ENCODE assay signal across 23 cellular contexts in the genomic region with DNA sequence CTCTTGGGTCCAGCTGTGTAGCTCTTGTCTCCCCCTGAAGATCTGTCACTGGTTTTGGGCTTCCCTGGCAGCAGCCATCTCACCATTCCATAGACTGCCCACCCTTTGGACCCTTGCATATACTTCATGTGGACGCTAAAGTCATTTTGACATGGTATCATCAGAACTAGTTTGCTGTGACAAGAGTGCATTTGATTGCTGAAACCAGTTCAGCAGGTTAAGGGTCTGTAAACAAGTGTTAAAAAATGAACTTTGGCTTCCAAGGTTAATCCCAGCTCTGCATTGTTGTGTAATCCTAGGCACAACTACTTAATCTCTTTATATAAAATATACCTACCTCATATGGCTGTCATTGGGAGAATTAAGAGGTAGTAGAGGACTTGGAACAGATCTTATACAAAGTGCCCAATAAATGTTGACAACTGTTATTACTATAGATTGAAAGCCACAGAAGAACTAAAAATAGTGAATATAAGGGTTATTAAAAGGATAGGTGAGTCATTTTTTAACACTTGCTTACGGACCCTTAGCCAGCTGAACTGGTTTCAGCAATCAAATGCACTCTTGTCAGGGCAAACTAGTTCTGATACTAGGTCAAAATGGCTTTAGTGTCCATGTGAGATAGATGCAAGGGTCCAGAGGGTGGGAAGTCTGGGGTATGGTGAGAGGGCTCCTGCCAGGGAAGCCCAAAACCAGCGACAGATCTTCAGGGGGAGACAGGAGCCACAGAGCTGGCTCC. TPM values are rescaled to one million over a fixed set of nuclear protein-coding genes. Genes with fewer than 3 reads are reported as not detected.
DNase-seq lines count a peak whose midpoint lies in the region; ATAC-seq, FAIRE-seq and TF ChIP-seq lines count a peak whose summit lies in the region.
"Had no signal": no experiment of that assay in that cellular context is flagged by ENCODE, and none has a peak within 500 bp of the region (broad histone marks: within the 10 kb centered on the region; RNA-seq: fewer than 3 reads in every experiment).

No MANE protein-coding gene starts in this region.

- H3K36me3 Mint-ChIP-seq in central memory CD8-positive, alpha-beta T cell (ENCODE audit: insufficient read depth), result peaks cover 18% of the 10 kb centered on the region
- H3K36me3 Mint-ChIP-seq: activated naive CD8-positive, alpha-beta T cell had no signal

- no peak overlapping the region for H3K4me3 ChIP-seq in pancreas
- H3K4me3 ChIP-seq: cardiac muscle cell, tibial nerve had no signal

- no peaks in the 10 kb centered on the region for H3K4me1 Mint-ChIP-seq in central memory CD8-positive, alpha-beta T cell
- H3K4me1 Mint-ChIP-seq: neural crest cell; stimulated activated effector memory CD8-positive, alpha-beta T cell treated with anti-CD3 and anti-CD28 coated beads, Interleukin-12 subunit alpha, Interleukin-12 subunit beta, amount 100 ng/mL, for 72 hours had no signal

- peaks cover 0 to 13% (median 0%) of the 10 kb centered on the region in 3 donors for H3K36me3 ChIP-seq in pancreas

- no peaks in the 10 kb centered on the region for H3K27me3 Mint-ChIP-seq in central memory CD8-positive, alpha-beta T cell
- H3K27me3 Mint-ChIP-seq: activated naive CD8-positive, alpha-beta T cell had no signal

- DNase-seq in HT-29 (ENCODE audit: low spot score) (peak; percentile 69), pancreas (no peak), NCI-H510A treated with DMSO at 0.1 percent for 48 hours (lab: John Stamatoyannopoulos, UW) (no peak), anterior cingulate cortex (lab: John Stamatoyannopoulos, UW) (no peak), NOMO-1 (lab: John Stamatoyannopoulos, UW; ENCODE audit: unreplicated experiment in 2 of 2) (no peak)
- DNase-seq in central memory CD8-positive, alpha-beta T cell (ENCODE audit: low spot score in 2 of 2), result no peak
- DNase-seq: activated CD4-positive, CD25-positive, alpha-beta regulatory T cell; activated T-cell treated with anti-CD3 and anti-CD28 coated beads, Interleukin-2, amount 50 U/mL, for 48 hours; EL; HCEC 1CT; NCI-H1092 treated with DMSO at 0.1 percent for 48 hours; NCI-H2107; NCI-H524 treated with DMSO at 0.1 percent for 48 hours; SHP77 treated with DMSO at 0.1 percent for 48 hours had no signal

- intact Hi-C loops in pancreas (cut with DNase I), result loop anchor here in 1 of 3 donors (10.0 kb wide), 1 partner anchor 352 kb away; the partner anchor contains the start of genes DDIAS and PRCP

- H3K9me3 Mint-ChIP-seq in central memory CD8-positive, alpha-beta T cell, result no peaks in the 10 kb centered on the region
- H3K9me3 Mint-ChIP-seq: neural crest cell; stimulated activated effector memory CD8-positive, alpha-beta T cell treated with anti-CD3 and anti-CD28 coated beads, Interleukin-12 subunit alpha, Interleukin-12 subunit beta, amount 100 ng/mL, for 72 hours; T-helper 1 cell treated with Interleukin-12 subunit alpha and Interleukin-12 subunit beta and Interleukin-4 antibody, amounts not matched to agents 30 μg/mL and 1 μg/mL, for 36 hours had no signal

- no peak overlapping the region for H3K4me3 Mint-ChIP-seq in central memory CD8-positive, alpha-beta T cell
- H3K4me3 Mint-ChIP-seq: activated naive CD8-positive, alpha-beta T cell; neural crest cell; stimulated activated effector memory CD8-positive, alpha-beta T cell treated with anti-CD3 and anti-CD28 coated beads, Interleukin-12 subunit alpha, Interleukin-12 subunit beta, amount 100 ng/mL, for 72 hours; T-helper 1 cell treated with Interleukin-12 subunit alpha and Interleukin-12 subunit beta and Interleukin-4 antibody, amounts not matched to agents 30 μg/mL and 1 μg/mL, for 36 hours had no signal

- 38 to 44% methylated on average over 3 of the region's 3 CpGs for WGBS in pancreas, 2 donors

- TF ChIP-seq CTCF in C4-2B (conservative IDR thresholded peaks at IDR 0.05) (no peak), pancreas (IDR thresholded peaks at IDR 0.05) (no peak)

- H3K27ac ChIP-seq in C4-2B (0 out of 2 replicates have a peak overlapping the region, but pooled peaks have one; percentile 28), pancreas (no peak overlapping the region)
- H3K27ac ChIP-seq: cardiac muscle cell, KMS-11 had no signal

- no peaks in the 10 kb centered on the region for H3K27me3 ChIP-seq in pancreas
- H3K27me3 ChIP-seq: cardiac muscle cell, tibial nerve had no signal

- H3K27ac Mint-ChIP-seq in central memory CD8-positive, alpha-beta T cell (ENCODE audit: low read depth), result peak overlapping the region; percentile 3
- H3K27ac Mint-ChIP-seq: activated naive CD8-positive, alpha-beta T cell; stimulated activated effector memory CD8-positive, alpha-beta T cell treated with anti-CD3 and anti-CD28 coated beads, Interleukin-12 subunit alpha, Interleukin-12 subunit beta, amount 100 ng/mL, for 72 hours; T-helper 1 cell treated with Interleukin-12 subunit alpha and Interleukin-12 subunit beta and Interleukin-4 antibody, amounts not matched to agents 30 μg/mL and 1 μg/mL, for 36 hours had no signal

- H3K9me3 ChIP-seq in pancreas, result no peaks in the 10 kb centered on the region
- H3K9me3 ChIP-seq: tibial nerve had no signal

- FAIRE-seq in pancreas (lab: Jason Lieb, UNC), result no peak

- ATAC-seq in central memory CD8-positive, alpha-beta T cell (replicated peaks; ENCODE audit: extremely low read depth, poor library complexity, severe bottlenecking), result no peak
- ATAC-seq in pancreas, result peak in 3 of 4 donors; percentile 13 to 58 (median 17)
- no peak for ATAC-seq in HG03039 (IDR thresholded peaks at IDR 0.05; ENCODE audit: unreplicated experiment)
- ATAC-seq: stimulated activated effector memory CD8-positive, alpha-beta T cell treated with anti-CD3 and anti-CD28 coated beads, Interleukin-12 subunit alpha, Interleukin-12 subunit beta, amount 100 ng/mL, for 72 hours had no signal

- no peaks in the 10 kb centered on the region for H3K4me1 ChIP-seq in pancreas

RNA-seq across cellular contexts. Expression of gene CCDC90B, which starts 29.4 kb away (rescaled TPM):
- total RNA-seq in HT-29 (2014; rRNA removed; shearing (Covaris generic)), result 26.6 and 29.9 TPM in 2 replicates
- total RNA-seq in pancreas, result 10 to 100 TPM; 12.1 to 25.1 (median 14.9) TPM
- 10 to 100 TPM; 16.5 to 19.5 TPM for polyA plus RNA-seq in pancreas

Comparison
In these comparisons a context has a peak if more than half of its experiments do, and no peak if none do; other contexts are left out.
1. ATAC-seq: peak in pancreas (3 of 4); none in central memory CD8-positive, alpha-beta T cell (single experiment) and HG03039 (single experiment).